ENCODE assay signal across 8 cellular contexts in genomic region chr7:137626469-137627067, GRCh38.
A peak's percentile ranks its signal among the peaks of the same experiment; 100 is the strongest.
DNase-seq lines count a peak whose midpoint lies in the region; ATAC-seq and TF ChIP-seq lines count a peak whose summit lies in the region.

No MANE protein-coding gene starts in this region.

- H3K4me1 ChIP-seq in cardiac muscle cell (ENCODE audit: low read depth) (peaks cover 6% of the 10 kb centered on the region), GM23338 (ENCODE audit: insufficient read depth) (no peaks in the 10 kb centered on the region), prostate gland (replicated peaks) (no peaks in the 10 kb centered on the region)

- H3K4me3 Mint-ChIP-seq in GM23338 = no peak overlapping the region
- H3K4me3 Mint-ChIP-seq in activated CD4-positive, alpha-beta T cell treated with anti-CD3 and anti-CD28 coated beads, Interleukin-2, amount 10 ng/mL, durations not matched to agents 7 days and 5 days = no peak overlapping the region

- no peaks in the 10 kb centered on the region for H3F3A ChIP-seq in GM23338 (replicated peaks; ENCODE audit: low read depth)

- no peaks in the 10 kb centered on the region for H4K20me1 ChIP-seq in GM23338 (replicated peaks; ENCODE audit: insufficient read depth)

- no peaks in the 10 kb centered on the region for H3K36me3 ChIP-seq in cardiac muscle cell
- no peaks in the 10 kb centered on the region for H3K36me3 ChIP-seq in GM23338 (ENCODE audit: insufficient read depth)
- no peaks in the 10 kb centered on the region for H3K36me3 ChIP-seq in prostate gland

- H3K79me2 ChIP-seq in GM23338 (replicated peaks; ENCODE audit: insufficient read depth) = no peaks in the 10 kb centered on the region

- no peak for TF ChIP-seq POLR2A in prostate gland (IDR thresholded peaks at IDR 0.05)

- H3K9me3 ChIP-seq in cardiac muscle cell (ENCODE audit: low read depth) (no peaks in the 10 kb centered on the region), prostate gland (no peaks in the 10 kb centered on the region)

- intact Hi-C loops in cardiac septum (cut with DNase I) (no loop called here), prostate gland (cut with DNase I) (no loop called here)

- peak; percentile 92 for ATAC-seq in GM23338

- TF ChIP-seq CTCF in cardiac muscle cell (IDR thresholded peaks at IDR 0.05; ENCODE audit: low read depth, low read length) = peak; percentile 87
- peak; percentile 89 to 92 for TF ChIP-seq CTCF in GM23338 (conservative IDR thresholded peaks at IDR 0.05; ENCODE audit: low read depth in 2 of 2)
- TF ChIP-seq CTCF in foreskin fibroblast (IDR thresholded peaks at IDR 0.05; ENCODE audit: low read depth, low read length) = peak; percentile 73
- TF ChIP-seq CTCF in prostate gland (IDR thresholded peaks at IDR 0.05) = peak in 3 of 4 experiments; percentile 18 to 60 (median 30)

- peaks cover 10% of the 10 kb centered on the region for H3K27me3 Mint-ChIP-seq in GM23338 (ENCODE audit: insufficient read depth, low read depth, poor library complexity)
- peaks cover 11% of the 10 kb centered on the region for H3K27me3 Mint-ChIP-seq in activated CD4-positive, alpha-beta T cell treated with anti-CD3 and anti-CD28 coated beads, Interleukin-2, amount 10 ng/mL, durations not matched to agents 7 days and 5 days

- DNase-seq in cardiac muscle cell (ENCODE audit: low read depth in 1 of 2, low spot score in 1 of 2) = peak; percentile 72 to 79
- no peak for DNase-seq in cardiac septum (ENCODE audit: low spot score)
- peak; percentile 83 for DNase-seq in GM23338 (ENCODE audit: low spot score)
- peak; percentile 66 for DNase-seq in M059J (ENCODE audit: low read depth)
- DNase-seq in activated CD4-positive, alpha-beta T cell treated with anti-CD3 and anti-CD28 coated beads, Interleukin-2, amount 10 ng/mL, durations not matched to agents 7 days and 5 days = peak; percentile 53
- peak in 1 of 2 donors; percentile 49 for DNase-seq in foreskin fibroblast
- DNase-seq in prostate gland (ENCODE audit: low spot score) = no peak
- no peak for DNase-seq in NCI-H345 treated with DMSO at 0.1 percent for 48 hours (lab: John Stamatoyannopoulos, UW; ENCODE audit: unreplicated experiment)

- 21% methylated on average over 8 of the region's 8 CpGs for WGBS in prostate gland

- no peak overlapping the region for H3K4me2 ChIP-seq in GM23338

- H3K4me3 ChIP-seq in cardiac muscle cell (no peak overlapping the region), GM23338 (no peak overlapping the region), foreskin fibroblast (ENCODE audit: low read depth in 1 of 2, low read length in 2 of 2) (no peak overlapping the region), prostate gland (no peak overlapping the region)

- no peaks in the 10 kb centered on the region for H3K4me1 Mint-ChIP-seq in GM23338
- no peaks in the 10 kb centered on the region for H3K4me1 Mint-ChIP-seq in activated CD4-positive, alpha-beta T cell treated with anti-CD3 and anti-CD28 coated beads, Interleukin-2, amount 10 ng/mL, durations not matched to agents 7 days and 5 days

- CTCF ChIA-PET in activated CD4-positive, alpha-beta T cell treated with anti-CD3 and anti-CD28 coated beads, Interleukin-2, amount 10 ng/mL, durations not matched to agents 7 days and 5 days (lab: Charles Lee) = interaction anchor here (0.6 to 1.1 kb wide), 2 partner anchors 18 to 19 kb away, joined by 3 read pairs; no protein-coding TSS in a partner anchor

- H3K27ac ChIP-seq in cardiac muscle cell (no peak overlapping the region), GM23338 (ENCODE audit: low read depth) (no peak overlapping the region), prostate gland (no peak overlapping the region)

- no peaks in the 10 kb centered on the region for H3K9me2 ChIP-seq in GM23338 (ENCODE audit: insufficient read depth)

- H2AFZ ChIP-seq in GM23338 = peak overlapping the region; percentile 73; the same call in 1 of the 2 replicates

- peaks cover 9% of the 10 kb centered on the region; the same call in 1 of the 3 replicates for H3K9me3 Mint-ChIP-seq in GM23338
- H3K9me3 Mint-ChIP-seq in activated CD4-positive, alpha-beta T cell treated with anti-CD3 and anti-CD28 coated beads, Interleukin-2, amount 10 ng/mL, durations not matched to agents 7 days and 5 days = no peaks in the 10 kb centered on the region

- H3K36me3 Mint-ChIP-seq in GM23338 (ENCODE audit: low read depth) = peaks cover 3% of the 10 kb centered on the region; the same call in 2 of the 3 replicates
- H3K36me3 Mint-ChIP-seq in activated CD4-positive, alpha-beta T cell treated with anti-CD3 and anti-CD28 coated beads, Interleukin-2, amount 10 ng/mL, durations not matched to agents 7 days and 5 days (ENCODE audit: low read depth) = no peaks in the 10 kb centered on the region

- no peak overlapping the region; the same call in 1 of the 2 replicates for H3K27ac Mint-ChIP-seq in GM23338
- H3K27ac Mint-ChIP-seq in activated CD4-positive, alpha-beta T cell treated with anti-CD3 and anti-CD28 coated beads, Interleukin-2, amount 10 ng/mL, durations not matched to agents 7 days and 5 days = no peak overlapping the region

- H3K27me3 ChIP-seq in cardiac muscle cell (no peaks in the 10 kb centered on the region), GM23338 (ENCODE audit: insufficient read depth) (no peaks in the 10 kb centered on the region), prostate gland (replicated peaks; ENCODE audit: insufficient read depth) (no peaks in the 10 kb centered on the region)

- POLR2A ChIA-PET in activated CD4-positive, alpha-beta T cell treated with anti-CD3 and anti-CD28 coated beads, Interleukin-2, amount 10 ng/mL, durations not matched to agents 7 days and 5 days (lab: Charles Lee) = no interaction called here

TF ChIP-seq in GM23338, 12 proteins besides CTCF, POLR2A, EP300 and RAD21 (continues in another document):
- TF ChIP-seq CREB1 (CRISPR knock-in tag; IDR thresholded peaks at IDR 0.05; ENCODE audit: low read depth) (no peak), ZNF114 (CRISPR knock-in tag; IDR thresholded peaks at IDR 0.05) (no peak), ZNF331 (CRISPR knock-in tag; IDR thresholded peaks at IDR 0.05; ENCODE audit: low read depth) (no peak), EZH2 (IDR thresholded peaks at IDR 0.05; ENCODE audit: low read depth, unreplicated experiment) (no peak), EZH2phosphoT487 (IDR thresholded peaks at IDR 0.05; ENCODE audit: unreplicated experiment) (no peak)
- TF ChIP-seq, protein P1, sequence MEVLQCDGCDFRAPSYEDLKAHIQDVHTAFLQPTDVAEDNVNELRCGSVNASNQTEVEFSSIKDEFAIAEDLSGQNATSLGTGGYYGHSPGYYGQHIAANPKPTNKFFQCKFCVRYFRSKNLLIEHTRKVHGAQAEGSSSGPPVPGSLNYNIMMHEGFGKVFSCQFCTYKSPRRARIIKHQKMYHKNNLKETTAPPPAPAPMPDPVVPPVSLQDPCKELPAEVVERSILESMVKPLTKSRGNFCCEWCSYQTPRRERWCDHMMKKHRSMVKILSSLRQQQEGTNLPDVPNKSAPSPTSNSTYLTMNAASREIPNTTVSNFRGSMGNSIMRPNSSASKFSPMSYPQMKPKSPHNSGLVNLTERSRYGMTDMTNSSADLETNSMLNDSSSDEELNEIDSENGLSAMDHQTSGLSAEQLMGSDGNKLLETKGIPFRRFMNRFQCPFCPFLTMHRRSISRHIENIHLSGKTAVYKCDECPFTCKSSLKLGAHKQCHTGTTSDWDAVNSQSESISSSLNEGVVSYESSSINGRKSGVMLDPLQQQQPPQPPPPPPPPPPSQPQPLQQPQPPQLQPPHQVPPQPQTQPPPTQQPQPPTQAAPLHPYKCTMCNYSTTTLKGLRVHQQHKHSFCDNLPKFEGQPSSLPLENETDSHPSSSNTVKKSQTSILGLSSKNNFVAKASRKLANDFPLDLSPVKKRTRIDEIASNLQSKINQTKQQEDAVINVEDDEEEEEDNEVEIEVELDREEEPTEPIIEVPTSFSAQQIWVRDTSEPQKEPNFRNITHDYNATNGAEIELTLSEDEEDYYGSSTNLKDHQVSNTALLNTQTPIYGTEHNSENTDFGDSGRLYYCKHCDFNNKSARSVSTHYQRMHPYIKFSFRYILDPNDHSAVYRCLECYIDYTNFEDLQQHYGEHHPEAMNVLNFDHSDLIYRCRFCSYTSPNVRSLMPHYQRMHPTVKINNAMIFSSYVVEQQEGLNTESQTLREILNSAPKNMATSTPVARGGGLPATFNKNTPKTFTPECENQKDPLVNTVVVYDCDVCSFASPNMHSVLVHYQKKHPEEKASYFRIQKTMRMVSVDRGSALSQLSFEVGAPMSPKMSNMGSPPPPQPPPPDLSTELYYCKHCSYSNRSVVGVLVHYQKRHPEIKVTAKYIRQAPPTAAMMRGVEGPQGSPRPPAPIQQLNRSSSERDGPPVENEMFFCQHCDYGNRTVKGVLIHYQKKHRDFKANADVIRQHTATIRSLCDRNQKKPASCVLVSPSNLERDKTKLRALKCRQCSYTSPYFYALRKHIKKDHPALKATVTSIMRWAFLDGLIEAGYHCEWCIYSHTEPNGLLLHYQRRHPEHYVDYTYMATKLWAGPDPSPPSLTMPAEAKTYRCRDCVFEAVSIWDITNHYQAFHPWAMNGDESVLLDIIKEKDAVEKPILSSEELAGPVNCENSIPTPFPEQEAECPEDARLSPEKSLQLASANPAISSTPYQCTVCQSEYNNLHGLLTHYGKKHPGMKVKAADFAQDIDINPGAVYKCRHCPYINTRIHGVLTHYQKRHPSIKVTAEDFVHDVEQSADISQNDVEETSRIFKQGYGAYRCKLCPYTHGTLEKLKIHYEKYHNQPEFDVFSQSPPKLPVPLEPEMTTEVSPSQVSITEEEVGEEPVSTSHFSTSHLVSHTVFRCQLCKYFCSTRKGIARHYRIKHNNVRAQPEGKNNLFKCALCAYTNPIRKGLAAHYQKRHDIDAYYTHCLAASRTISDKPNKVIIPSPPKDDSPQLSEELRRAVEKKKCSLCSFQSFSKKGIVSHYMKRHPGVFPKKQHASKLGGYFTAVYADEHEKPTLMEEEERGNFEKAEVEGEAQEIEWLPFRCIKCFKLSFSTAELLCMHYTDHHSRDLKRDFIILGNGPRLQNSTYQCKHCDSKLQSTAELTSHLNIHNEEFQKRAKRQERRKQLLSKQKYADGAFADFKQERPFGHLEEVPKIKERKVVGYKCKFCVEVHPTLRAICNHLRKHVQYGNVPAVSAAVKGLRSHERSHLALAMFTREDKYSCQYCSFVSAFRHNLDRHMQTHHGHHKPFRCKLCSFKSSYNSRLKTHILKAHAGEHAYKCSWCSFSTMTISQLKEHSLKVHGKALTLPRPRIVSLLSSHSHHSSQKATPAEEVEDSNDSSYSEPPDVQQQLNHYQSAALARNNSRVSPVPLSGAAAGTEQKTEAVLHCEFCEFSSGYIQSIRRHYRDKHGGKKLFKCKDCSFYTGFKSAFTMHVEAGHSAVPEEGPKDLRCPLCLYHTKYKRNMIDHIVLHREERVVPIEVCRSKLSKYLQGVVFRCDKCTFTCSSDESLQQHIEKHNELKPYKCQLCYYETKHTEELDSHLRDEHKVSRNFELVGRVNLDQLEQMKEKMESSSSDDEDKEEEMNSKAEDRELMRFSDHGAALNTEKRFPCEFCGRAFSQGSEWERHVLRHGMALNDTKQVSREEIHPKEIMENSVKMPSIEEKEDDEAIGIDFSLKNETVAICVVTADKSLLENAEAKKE (CRISPR knock-in tag; IDR thresholded peaks at IDR 0.05) = no peak

Comparison
In these comparisons a context has a peak if more than half of its experiments do, and no peak if none do; other contexts are left out.
1. DNase-seq: peak in cardiac muscle cell (2 of 2), GM23338 (single experiment), M059J (single experiment) and activated CD4-positive, alpha-beta T cell treated with anti-CD3 and anti-CD28 coated beads, Interleukin-2, amount 10 ng/mL, durations not matched to agents 7 days and 5 days (single experiment); none in cardiac septum (single experiment), prostate gland (single experiment) and NCI-H345 treated with DMSO at 0.1 percent for 48 hours (single experiment).
2. CTCF ChIP-seq: peak in every context shown above with its lines; median percentile 90 in GM23338; 87 in cardiac muscle cell; 73 in foreskin fibroblast; 30 in prostate gland.